12 cellular contexts compared by ENCODE assay signal in genomic region chr7:1457059-1457948, GRCh38. TPM values are rescaled to one million over a fixed set of nuclear protein-coding genes. Genes with fewer than 3 reads are reported as not detected.
DNase-seq lines count a peak whose midpoint lies in the region; ATAC-seq, FAIRE-seq and TF ChIP-seq lines count a peak whose summit lies in the region.
"Had no signal": no experiment of that assay in that cellular context is flagged by ENCODE, and none has a peak within 500 bp of the region (broad histone marks: within the 10 kb centered on the region; RNA-seq: fewer than 3 reads in every experiment).

No MANE protein-coding gene starts in this region.

- no peak for FAIRE-seq in kidney (lab: Jason Lieb, UNC)

- H3K27ac ChIP-seq in ascending aorta (no peak overlapping the region), kidney (ENCODE audit: low read depth in 2 of 2, low read length in 2 of 2) (no peak overlapping the region), tibial artery (peak overlapping the region in 1 of 2 donors; percentile 92)

- no peaks in the 10 kb centered on the region for H3K27me3 ChIP-seq in ascending aorta
- H3K27me3 ChIP-seq in tibial artery: no peaks in the 10 kb centered on the region
- H3K27me3 ChIP-seq: gastroesophageal sphincter had no signal

- DNase-seq in NOMO-1 treated with DMSO at 0.1 percent for 48 hours (lab: John Stamatoyannopoulos, UW; ENCODE audit: unreplicated experiment) (peak; percentile 4), NOMO-1 treated with dmso at 0.1 percent for 144 hours (lab: John Stamatoyannopoulos, UW; ENCODE audit: unreplicated experiment) (no peak), ascending aorta (ENCODE audit: low spot score in 2 of 2) (no peak), kidney (no peak), tibial artery (no peak), A172 (ENCODE audit: low spot score) (no peak), EL (no peak)
- DNase-seq: 8988T; activated gamma-delta T cell treated with Interleukin-2 at 50 U/mL for 16 hours; naive thymus-derived CD4-positive, alpha-beta T cell had no signal

- no peak overlapping the region for H3K9ac ChIP-seq in kidney (ENCODE audit: low read length in 2 of 2)

- peak overlapping the region; percentile 89 to 95 for H3K4me3 ChIP-seq in ascending aorta
- peak overlapping the region; percentile 23 to 82 for H3K4me3 ChIP-seq in kidney (ENCODE audit: low read length in 2 of 2)
- H3K4me3 ChIP-seq in tibial artery: peak overlapping the region; percentile 86 to 88

- H3K9me3 ChIP-seq in ascending aorta (no peaks in the 10 kb centered on the region), kidney (ENCODE audit: control insufficient read depth in 1 of 2, low read length in 2 of 2) (no peaks in the 10 kb centered on the region), tibial artery (no peaks in the 10 kb centered on the region)
- H3K9me3 ChIP-seq: gastroesophageal sphincter had no signal

- TF ChIP-seq CTCF in ascending aorta (IDR thresholded peaks at IDR 0.05): no peak
- TF ChIP-seq CTCF in kidney (IDR thresholded peaks at IDR 0.05; ENCODE audit: borderline replicate concordance, extremely low read depth, insufficient read depth): no peak
- TF ChIP-seq CTCF in tibial artery (IDR thresholded peaks at IDR 0.05): no peak

- H3K36me3 ChIP-seq in ascending aorta: no peaks in the 10 kb centered on the region
- H3K36me3 ChIP-seq in kidney (ENCODE audit: control insufficient read depth in 1 of 2, insufficient read depth in 2 of 2, low read length in 2 of 2): no peaks in the 10 kb centered on the region
- H3K36me3 ChIP-seq in tibial artery: no peaks in the 10 kb centered on the region
- H3K36me3 ChIP-seq: gastroesophageal sphincter had no signal

- H3K4me1 ChIP-seq in ascending aorta: peaks cover 16 to 35% of the 10 kb centered on the region in 2 donors
- H3K4me1 ChIP-seq in kidney (ENCODE audit: control insufficient read depth in 1 of 2, insufficient read depth in 1 of 2, low read depth in 1 of 2, low read length in 2 of 2): peaks cover 11 to 52% of the 10 kb centered on the region in 2 donors
- peaks cover 0 to 88% (median 58%) of the 10 kb centered on the region in 4 donors for H3K4me1 ChIP-seq in tibial artery

- ATAC-seq in GM18868 (IDR thresholded peaks at IDR 0.05; ENCODE audit: unreplicated experiment): no peak
- ATAC-seq: gastroesophageal sphincter; naive thymus-derived CD4-positive, alpha-beta T cell had no signal

- intact Hi-C loops in ascending aorta (cut with DNase I) (no loop called here), kidney (cut with DNase I) (no loop called here), tibial artery (cut with DNase I; ENCODE audit: low total_unique reads) (loop anchor here (5.0 kb wide), 1 partner anchor 785 kb away; the partner anchor contains the start of genes MRM2 and NUDT1)

RNA-seq across cellular contexts. Expression of gene MICALL2, which starts 2.0 kb away (rescaled TPM):
- total RNA-seq in ascending aorta (76.5 TPM), kidney (53.4 TPM)
- polyA plus RNA-seq in kidney (ENCODE audit: insufficient read depth, low read depth, low replicate concordance): 16.6 TPM
- total RNA-seq in A172 (2014; rRNA removed; shearing (Covaris generic)): 21.2 and 28.2 TPM in 2 replicates

RNA-seq across cellular contexts. Expression of gene INTS1, which starts 46.9 kb away (rescaled TPM):
- 80.7 TPM for total RNA-seq in ascending aorta
- total RNA-seq in kidney: 91.3 TPM
- polyA plus RNA-seq in kidney (ENCODE audit: insufficient read depth, low read depth, low replicate concordance): 62.8 TPM
- total RNA-seq in A172 (2014; rRNA removed; shearing (Covaris generic)): 45.3 and 49.6 TPM in 2 replicates
